8 cellular contexts compared by ENCODE assay signal in the genomic region with DNA sequence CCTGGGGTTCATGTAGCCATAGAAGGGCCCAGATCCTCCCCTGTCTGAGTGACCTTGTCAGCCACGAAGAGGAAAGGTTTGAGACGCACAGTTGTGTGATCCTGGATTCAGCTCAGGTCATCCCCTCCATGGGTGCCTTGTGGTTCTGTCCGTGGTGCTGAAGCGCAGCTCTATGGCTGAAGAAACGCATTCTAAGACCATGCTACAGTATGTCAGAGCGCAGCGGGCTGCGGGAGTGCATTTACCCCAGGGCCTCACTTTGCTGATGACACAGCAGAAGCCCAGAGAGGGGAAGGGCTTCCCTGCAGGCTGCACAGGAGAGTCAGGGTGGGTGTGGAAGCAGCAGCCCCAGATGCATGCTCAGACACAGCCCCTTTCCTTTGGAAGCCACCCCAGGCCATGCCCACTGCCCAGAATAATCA.
DNase-seq lines count a peak whose midpoint lies in the region; ATAC-seq, FAIRE-seq and TF ChIP-seq lines count a peak whose summit lies in the region.

No MANE protein-coding gene starts in this region.

- DNase-seq in GM12865 (ENCODE audit: low read depth) = peak; percentile 20
- peak; percentile 23 for DNase-seq in LoVo (ENCODE audit: low spot score)
- DNase-seq in bronchial epithelial cell (ENCODE audit: low read depth) = peak; percentile 27
- peak; percentile 70 for DNase-seq in neural crest cell (ENCODE audit: low read depth, low spot score)
- DNase-seq in NCI-H524 (lab: John Stamatoyannopoulos, UW) = no peak
- no peak for DNase-seq in cerebellum (ENCODE audit: low spot score)

- TF ChIP-seq CTCF in GM12865 (IDR thresholded peaks at IDR 0.05; ENCODE audit: insufficient read depth, low read depth, low read length, missing control alignments) (no peak), bronchial epithelial cell (IDR thresholded peaks at IDR 0.05; ENCODE audit: insufficient read depth, low read length, severe bottlenecking) (no peak), neural crest cell (conservative IDR thresholded peaks at IDR 0.05) (no peak)

- H3K36me3 Mint-ChIP-seq in neural crest cell (ENCODE audit: low read depth) = no peaks in the 10 kb centered on the region

- H3K36me3 ChIP-seq in bronchial epithelial cell (ENCODE audit: control insufficient read depth, insufficient read depth, low read length) = no peaks in the 10 kb centered on the region

- H3K4me1 Mint-ChIP-seq in neural crest cell = no peaks in the 10 kb centered on the region

- no peak overlapping the region for H3K27ac Mint-ChIP-seq in neural crest cell (ENCODE audit: unreplicated experiment)

- no peaks in the 10 kb centered on the region for H3K9me3 Mint-ChIP-seq in neural crest cell

- H3K4me3 ChIP-seq in GM12865 (ENCODE audit: low read depth, low read length) (no peak overlapping the region), bronchial epithelial cell (ENCODE audit: low read depth, low read length) (no peak overlapping the region)

- peaks cover 15% of the 10 kb centered on the region for H3K27me3 Mint-ChIP-seq in neural crest cell (ENCODE audit: low read depth)

- ATAC-seq in GM18519 (IDR thresholded peaks at IDR 0.05; ENCODE audit: low FRiP score, unreplicated experiment) (no peak), GM19395 (IDR thresholded peaks at IDR 0.05; ENCODE audit: unreplicated experiment) (no peak)

- no peaks in the 10 kb centered on the region for H3K27me3 ChIP-seq in bronchial epithelial cell (ENCODE audit: control insufficient read depth, insufficient read depth, low read length)

- H3K4me3 Mint-ChIP-seq in neural crest cell = no peak overlapping the region

- FAIRE-seq in bronchial epithelial cell (lab: Jason Lieb, UNC) = peak; percentile 84

Comparison
In these comparisons a context has a peak if more than half of its experiments do, and no peak if none do; other contexts are left out.
1. DNase-seq: peak in GM12865 (single experiment), LoVo (single experiment), bronchial epithelial cell (single experiment) and neural crest cell (single experiment); none in NCI-H524 (0 of 2) and cerebellum (single experiment).